7 cellular contexts compared by ENCODE assay signal in genomic region chr15:60179786-60180391, GRCh38.
DNase-seq lines count a peak whose midpoint lies in the region; ATAC-seq and TF ChIP-seq lines count a peak whose summit lies in the region.

No MANE protein-coding gene starts in this region.

- intact Hi-C loops in Calu3 (cut with micrococcal nuclease; ENCODE audit: unreplicated experiment), result loop anchor here (1.0 to 10.0 kb wide), 4 partner anchors 145 to 455 kb away; no protein-coding TSS in a partner anchor

- BruUV-seq in Calu3 (replicated peaks; lab: Mats Ljungman, UMichigan), result no TSS peak

- 68 to 70% methylated on average over 2 of the region's 2 CpGs for WGBS in upper lobe of left lung, 2 donors

- DNase-seq in Calu3, result peak; percentile 58
- peak; percentile 76 for DNase-seq in GM23338 (ENCODE audit: low spot score)
- peak; percentile 47 for DNase-seq in astrocyte of the spinal cord (ENCODE audit: low read depth, low spot score)
- DNase-seq in kidney tubule cell (ENCODE audit: low spot score), result peak; percentile 46
- no peak for DNase-seq in upper lobe of left lung
- DNase-seq in NCI-H1930 (lab: John Stamatoyannopoulos, UW), result no peak

- no peak for TF ChIP-seq POLR2A in upper lobe of left lung (IDR thresholded peaks at IDR 0.05)

- H3K9me3 Mint-ChIP-seq in Calu3 (ENCODE audit: low read depth, unreplicated experiment) (no peaks in the 10 kb centered on the region), GM23338 (no peaks in the 10 kb centered on the region; the same call in 2 of the 3 replicates)

- no peak overlapping the region for H3K9ac ChIP-seq in OCI-LY1 (ENCODE audit: low read length)

- no peaks in the 10 kb centered on the region for H3K9me2 ChIP-seq in GM23338 (ENCODE audit: insufficient read depth)
- no peaks in the 10 kb centered on the region for H3K9me2 ChIP-seq in OCI-LY1 (ENCODE audit: low read depth, low read length)

- H3K27me3 ChIP-seq in GM23338 (ENCODE audit: insufficient read depth), result no peaks in the 10 kb centered on the region
- H3K27me3 ChIP-seq in OCI-LY1 (ENCODE audit: insufficient read depth, low read length), result no peaks in the 10 kb centered on the region
- no peaks in the 10 kb centered on the region for H3K27me3 ChIP-seq in upper lobe of left lung

- H3K27ac Mint-ChIP-seq in Calu3 (ENCODE audit: unreplicated experiment) (no peak overlapping the region), GM23338 (no peak overlapping the region)

- H3K4me1 ChIP-seq in GM23338 (ENCODE audit: insufficient read depth), result peaks cover 3% of the 10 kb centered on the region; the same call in 1 of the 2 replicates
- H3K4me1 ChIP-seq in OCI-LY1 (ENCODE audit: insufficient read depth, low read length, severe bottlenecking), result no peaks in the 10 kb centered on the region
- no peaks in the 10 kb centered on the region for H3K4me1 ChIP-seq in upper lobe of left lung

- no peaks in the 10 kb centered on the region for H3K36me3 ChIP-seq in GM23338 (ENCODE audit: insufficient read depth)
- H3K36me3 ChIP-seq in OCI-LY1 (ENCODE audit: insufficient read depth, low read length), result no peaks in the 10 kb centered on the region
- H3K36me3 ChIP-seq in upper lobe of left lung, result no peaks in the 10 kb centered on the region

- H3K4me1 Mint-ChIP-seq in Calu3 (ENCODE audit: low read depth, unreplicated experiment) (peaks cover 7% of the 10 kb centered on the region), GM23338 (no peaks in the 10 kb centered on the region; the same call in 2 of the 3 replicates)

- H2AFZ ChIP-seq in GM23338 (no peak overlapping the region), OCI-LY1 (ENCODE audit: low read length) (no peak overlapping the region)

- H3K27ac ChIP-seq in GM23338 (ENCODE audit: low read depth) (no peak overlapping the region), OCI-LY1 (ENCODE audit: low read depth, low read length, poor library complexity, severe bottlenecking) (no peak overlapping the region), upper lobe of left lung (no peak overlapping the region)

- H3K79me2 ChIP-seq in GM23338 (replicated peaks; ENCODE audit: insufficient read depth) (no peaks in the 10 kb centered on the region), OCI-LY1 (ENCODE audit: insufficient read depth, low read length) (no peaks in the 10 kb centered on the region)

- H3K4me3 Mint-ChIP-seq in Calu3 (ENCODE audit: low read depth, unreplicated experiment) (no peak overlapping the region), GM23338 (no peak overlapping the region)

- CTCF ChIA-PET in Calu3 (lab: Charles Lee), result interaction anchor here (0.7 to 1.6 kb wide), 11 partner anchors 10 to 492 kb away, joined by 3 to 17 read pairs (median 4); no protein-coding TSS in a partner anchor

- ATAC-seq in GM23338 (peak; percentile 73), upper lobe of left lung (ENCODE audit: low FRiP score in 2 of 2) (peak in 1 of 2 donors; percentile 63)

- H3K9me3 ChIP-seq in OCI-LY1 (ENCODE audit: low read length) (no peaks in the 10 kb centered on the region), upper lobe of left lung (no peaks in the 10 kb centered on the region)

- H3K27me3 Mint-ChIP-seq in Calu3 (ENCODE audit: unreplicated experiment), result peaks cover 61% of the 10 kb centered on the region
- H3K27me3 Mint-ChIP-seq in GM23338 (ENCODE audit: insufficient read depth, low read depth, poor library complexity), result peaks cover 1% of the 10 kb centered on the region

- H3F3A ChIP-seq in GM23338 (replicated peaks; ENCODE audit: low read depth) (no peaks in the 10 kb centered on the region), OCI-LY1 (ENCODE audit: insufficient read depth, low read length) (no peaks in the 10 kb centered on the region)

- H4K20me1 ChIP-seq in GM23338 (replicated peaks; ENCODE audit: insufficient read depth), result no peaks in the 10 kb centered on the region
- no peaks in the 10 kb centered on the region for H4K20me1 ChIP-seq in OCI-LY1 (ENCODE audit: insufficient read depth, low read length)

- TF ChIP-seq EP300 in upper lobe of left lung (IDR thresholded peaks at IDR 0.05), result no peak

- H3K36me3 Mint-ChIP-seq in Calu3 (ENCODE audit: insufficient read depth, unreplicated experiment) (no peaks in the 10 kb centered on the region), GM23338 (ENCODE audit: low read depth) (no peaks in the 10 kb centered on the region)

- TF ChIP-seq CTCF in Calu3 (IDR thresholded peaks at IDR 0.05; ENCODE audit: unreplicated experiment) (peak; percentile 66), GM23338 (conservative IDR thresholded peaks at IDR 0.05; ENCODE audit: low read depth in 2 of 2) (peak; percentile 77 to 96), OCI-LY1 (IDR thresholded peaks at IDR 0.05; ENCODE audit: low read length) (peak; percentile 91), astrocyte of the spinal cord (IDR thresholded peaks at IDR 0.05; ENCODE audit: low read depth, low read length) (peak; percentile 94), upper lobe of left lung (IDR thresholded peaks at IDR 0.05) (peak; percentile 40 to 71 (median 64))

- H3K4me2 ChIP-seq in GM23338 (no peak overlapping the region), OCI-LY1 (ENCODE audit: low read length) (no peak overlapping the region)

- H3K4me3 ChIP-seq in GM23338 (no peak overlapping the region), OCI-LY1 (ENCODE audit: low read depth, low read length, poor library complexity, severe bottlenecking) (no peak overlapping the region), astrocyte of the spinal cord (ENCODE audit: low read depth, low read length) (no peak overlapping the region), upper lobe of left lung (no peak overlapping the region)

- in situ Hi-C loops in astrocyte of the spinal cord (cut with HindIII; ENCODE audit: low sequenced_read_pairs), result no loop called here

TF ChIP-seq in GM23338, 12 proteins besides CTCF, POLR2A, EP300 and RAD21 (continues in another document):
- no peak for TF ChIP-seq CREB1 (CRISPR knock-in tag; IDR thresholded peaks at IDR 0.05; ENCODE audit: low read depth)
- no peak for TF ChIP-seq ETS1 (IDR thresholded peaks at IDR 0.05)
- TF ChIP-seq ZNF331 (CRISPR knock-in tag; IDR thresholded peaks at IDR 0.05; ENCODE audit: low read depth), result no peak
- no peak for TF ChIP-seq POLR2AphosphoS5 (IDR thresholded peaks at IDR 0.05; ENCODE audit: low read depth)
- no peak for TF ChIP-seq STAT1 (IDR thresholded peaks at IDR 0.05; ENCODE audit: unreplicated experiment)

Comparison
In these comparisons a context has a peak if more than half of its experiments do, and no peak if none do; other contexts are left out.
1. DNase-seq: peak in Calu3 (single experiment), GM23338 (single experiment), astrocyte of the spinal cord (single experiment) and kidney tubule cell (single experiment); none in upper lobe of left lung (0 of 2) and NCI-H1930 (0 of 2).
2. Peak in every context shown above with its lines, with median percentiles within 50 percentile points of each other: CTCF ChIP-seq.